Comparison of ENCODE assay signal across 12 cellular contexts in genomic region chr5:142426676-142427364, GRCh38.
DNase-seq lines count a peak whose midpoint lies in the region; ATAC-seq and TF ChIP-seq lines count a peak whose summit lies in the region.
"Had no signal": no experiment of that assay in that cellular context is flagged by ENCODE, and none has a peak within 500 bp of the region (broad histone marks: within the 10 kb centered on the region; RNA-seq: fewer than 3 reads in every experiment).

No MANE protein-coding gene starts in this region.

- H3K9me3 Mint-ChIP-seq in activated T-cell treated with anti-CD3 and anti-CD28 coated beads, Interleukin-2, amount 50 U/mL, for 72 hours = no peaks in the 10 kb centered on the region
- H3K9me3 Mint-ChIP-seq: central memory CD8-positive, alpha-beta T cell had no signal

- no peak for TF ChIP-seq CTCF in cardiac fibroblast (IDR thresholded peaks at IDR 0.05; ENCODE audit: low read depth, low read length)
- TF ChIP-seq CTCF in right lobe of liver (IDR thresholded peaks at IDR 0.05) = no peak
- TF ChIP-seq CTCF in foreskin fibroblast (IDR thresholded peaks at IDR 0.05; ENCODE audit: low read depth, low read length) = no peak

- H3K4me1 Mint-ChIP-seq in activated T-cell treated with anti-CD3 and anti-CD28 coated beads, Interleukin-2, amount 50 U/mL, for 72 hours (ENCODE audit: low read depth) = peaks cover 31% of the 10 kb centered on the region

- H3K36me3 ChIP-seq in right lobe of liver = no peaks in the 10 kb centered on the region
- H3K36me3 ChIP-seq: thoracic aorta had no signal

- H3K4me3 ChIP-seq in cardiac fibroblast (replicated peaks in 1 of 2; ENCODE audit: low read depth in 2 of 2, low read length in 2 of 2) = peak overlapping the region in 1 of 2 donors; percentile 2
- H3K4me3 ChIP-seq in right lobe of liver = no peak overlapping the region
- no peak overlapping the region for H3K4me3 ChIP-seq in foreskin fibroblast (ENCODE audit: low read depth in 1 of 2, low read length in 2 of 2)
- H3K4me3 ChIP-seq: SK-N-MC, thoracic aorta had no signal

- no peaks in the 10 kb centered on the region for H3K27me3 Mint-ChIP-seq in activated T-cell treated with anti-CD3 and anti-CD28 coated beads, Interleukin-2, amount 50 U/mL, for 72 hours (ENCODE audit: low read depth)
- H3K27me3 Mint-ChIP-seq: central memory CD8-positive, alpha-beta T cell had no signal

- WGBS in right lobe of liver (ENCODE audit: insufficient coverage, low coverage, low lambda C conversion rate, missing lambda C conversion rate) = 60% methylated on average over 11 of the region's 14 CpGs

- H3K9me3 ChIP-seq in right lobe of liver = no peaks in the 10 kb centered on the region
- H3K9me3 ChIP-seq: thoracic aorta had no signal

- H3K27ac ChIP-seq in right lobe of liver = peak overlapping the region in 1 of 3 donors; percentile 24
- H3K27ac ChIP-seq: SK-N-MC, thoracic aorta had no signal

- intact Hi-C loops in right lobe of liver (cut with DNase I) = no loop called here

- no peaks in the 10 kb centered on the region for H3K4me1 ChIP-seq in right lobe of liver

- H3K4me3 Mint-ChIP-seq in activated T-cell treated with anti-CD3 and anti-CD28 coated beads, Interleukin-2, amount 50 U/mL, for 72 hours = peak overlapping the region; percentile 29 to 68
- H3K4me3 Mint-ChIP-seq: central memory CD8-positive, alpha-beta T cell had no signal

- peak in 1 of 2 donors; percentile 6 for ATAC-seq in activated T-cell treated with anti-CD3 and anti-CD28 coated beads, Interleukin-2, amount 50 U/mL, for 72 hours (replicated peaks in 1 of 2)
- ATAC-seq in right lobe of liver = peak; percentile 35 to 62 (median 50)
- ATAC-seq in HG03460 (IDR thresholded peaks at IDR 0.05; ENCODE audit: unreplicated experiment) = no peak
- no peak for ATAC-seq in HG03565 (IDR thresholded peaks at IDR 0.05; ENCODE audit: unreplicated experiment)

- H3K27ac Mint-ChIP-seq in activated T-cell treated with anti-CD3 and anti-CD28 coated beads, Interleukin-2, amount 50 U/mL, for 72 hours = peak overlapping the region; percentile 38

- H3K36me3 Mint-ChIP-seq in activated T-cell treated with anti-CD3 and anti-CD28 coated beads, Interleukin-2, amount 50 U/mL, for 72 hours (ENCODE audit: insufficient read depth in 2 of 2) = no peaks in the 10 kb centered on the region

- H3K27me3 ChIP-seq in right lobe of liver = no peaks in the 10 kb centered on the region

- no peak for DNase-seq in activated T-cell treated with anti-CD3 and anti-CD28 coated beads, Interleukin-2, amount 50 U/mL, for 72 hours
- DNase-seq in activated T-cell treated with anti-CD3 and anti-CD28 coated beads, Interleukin-2, amount 50 U/mL, for 48 hours = no peak
- peak; percentile 52 to 85 for DNase-seq in cardiac fibroblast (ENCODE audit: low read depth in 2 of 2)
- no peak for DNase-seq in right lobe of liver
- peak; percentile 48 for DNase-seq in stromal cell of bone marrow (ENCODE audit: low read depth)
- DNase-seq in foreskin fibroblast = no peak
- DNase-seq: NCI-H446 treated with DMSO at 0.1 percent for 48 hours had no signal

- no peak for TF ChIP-seq POLR2A in right lobe of liver (IDR thresholded peaks at IDR 0.05)

Comparison
In these comparisons a context has a peak if more than half of its experiments do, and no peak if none do; other contexts are left out.
1. ATAC-seq: peak in right lobe of liver (4 of 4); none in HG03460 (single experiment) and HG03565 (single experiment).
2. DNase-seq: peak in cardiac fibroblast (2 of 2) and stromal cell of bone marrow (single experiment); none in activated T-cell treated with anti-CD3 and anti-CD28 coated beads, Interleukin-2, amount 50 U/mL, for 72 hours (0 of 2), activated T-cell treated with anti-CD3 and anti-CD28 coated beads, Interleukin-2, amount 50 U/mL, for 48 hours (0 of 2), right lobe of liver (0 of 3) and foreskin fibroblast (0 of 2).